Comparison of ENCODE assay signal across 8 cellular contexts in the genomic region with DNA sequence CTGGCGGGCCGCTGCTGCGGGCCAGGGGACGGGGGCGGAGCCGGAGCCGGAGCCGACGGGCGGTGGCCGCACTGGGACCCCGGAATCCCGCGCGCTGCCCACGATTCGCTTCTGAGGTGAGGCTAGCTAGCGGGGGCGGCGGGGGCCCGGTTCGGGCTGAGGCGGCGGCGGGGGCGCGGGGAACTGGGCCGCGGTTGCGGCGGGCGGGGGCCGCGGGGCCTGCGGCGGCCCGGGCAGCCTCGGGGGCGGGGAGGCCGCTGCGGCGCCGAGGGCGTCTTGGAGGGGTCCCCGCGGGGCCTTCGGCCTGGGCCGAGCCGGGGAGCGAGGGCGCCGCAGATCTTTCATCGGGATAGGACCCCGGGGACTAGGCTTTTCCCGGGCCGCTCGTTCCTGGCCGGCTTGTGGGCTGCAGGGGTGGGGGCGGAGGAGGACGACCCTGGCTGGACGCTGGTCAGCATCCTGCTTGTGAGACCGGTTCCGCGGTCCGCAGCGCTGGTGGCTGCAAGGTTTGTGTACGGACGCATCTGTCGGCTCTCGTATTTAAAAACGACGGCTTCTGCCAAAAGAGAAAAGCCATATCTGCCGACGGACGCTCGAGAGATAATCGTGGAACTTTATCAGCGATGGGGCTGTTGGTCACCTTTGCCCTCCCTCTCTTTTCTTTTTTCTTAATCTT. TPM values are rescaled to one million over a fixed set of nuclear protein-coding genes. Genes with fewer than 3 reads are reported as not detected.
DNase-seq lines count a peak whose midpoint lies in the region; ATAC-seq and TF ChIP-seq lines count a peak whose summit lies in the region.

No MANE protein-coding gene starts in this region.

- no peaks in the 10 kb centered on the region for H3K27me3 ChIP-seq in mesendoderm (ENCODE audit: insufficient read depth, low read length, poor library complexity)
- H3K27me3 ChIP-seq in transverse colon, result no peaks in the 10 kb centered on the region

- peak overlapping the region; percentile 100 for H4K8ac ChIP-seq in mesendoderm (ENCODE audit: low read depth, low read length)

- H3K27ac ChIP-seq in mesendoderm (ENCODE audit: low read depth, low read length) (peak overlapping the region; percentile 86), transverse colon (peak overlapping the region; percentile 90 to 95 (median 94))

- ATAC-seq in HG02588 (IDR thresholded peaks at IDR 0.05; ENCODE audit: unreplicated experiment) (peak; percentile 20), HG03108 (IDR thresholded peaks at IDR 0.05; ENCODE audit: unreplicated experiment) (no peak)

- H3K18ac ChIP-seq in mesendoderm (ENCODE audit: low read length), result peak overlapping the region; percentile 98

- peak overlapping the region; percentile 99 for H3K4ac ChIP-seq in mesendoderm (ENCODE audit: low read depth, low read length)

- peaks cover 38% of the 10 kb centered on the region for H3K79me2 ChIP-seq in mesendoderm (ENCODE audit: control insufficient read depth, insufficient read depth, low read length)

- H2BK120ac ChIP-seq in mesendoderm (ENCODE audit: low read depth, low read length), result peak overlapping the region; percentile 97

- H2BK15ac ChIP-seq in mesendoderm (replicated peaks; ENCODE audit: low read depth), result no peak overlapping the region

- no peaks in the 10 kb centered on the region for H3K9me3 ChIP-seq in transverse colon

- H3K4me1 ChIP-seq in mesendoderm (ENCODE audit: control insufficient read depth, low read depth, low read length) (peaks cover 8% of the 10 kb centered on the region), transverse colon (peaks cover 23 to 49% (median 33%) of the 10 kb centered on the region in 4 donors)

- H3K56ac ChIP-seq in mesendoderm (ENCODE audit: low read length), result peak overlapping the region; percentile 90

- H3K9ac ChIP-seq in mesendoderm (ENCODE audit: low read length), result peak overlapping the region; percentile 86

- H3K23ac ChIP-seq in mesendoderm (ENCODE audit: low read length), result no peak overlapping the region

- no peak overlapping the region for H2AK5ac ChIP-seq in mesendoderm (ENCODE audit: low read length)

- H3K4me3 ChIP-seq in GM12865 (ENCODE audit: low read depth, low read length), result peak overlapping the region; percentile 70
- H3K4me3 ChIP-seq in mesendoderm (ENCODE audit: low read length), result peak overlapping the region; percentile 77
- peak overlapping the region; percentile 78 to 98 (median 84) for H3K4me3 ChIP-seq in transverse colon

- TF ChIP-seq CTCF in GM12865 (IDR thresholded peaks at IDR 0.05; ENCODE audit: insufficient read depth, low read depth, low read length, missing control alignments) (no peak), transverse colon (IDR thresholded peaks at IDR 0.05) (peak in 1 of 5 experiments; percentile 8)

- intact Hi-C loops in transverse colon (cut with DNase I; ENCODE audit: low total_unique reads), result loop anchor here (5.0 kb wide), 1 partner anchor 88 kb away; no protein-coding TSS in a partner anchor

- H3K79me1 ChIP-seq in mesendoderm (ENCODE audit: low read length), result no peaks in the 10 kb centered on the region

- in situ Hi-C loops in transverse colon (cut with MboI; ENCODE audit: low pct_ligation_motif_present in 1 of 4, low pct_unique_long_range_greater_than_20kb in 1 of 4, low sequenced_read_pairs in 3 of 4), result no loop called here

- peak overlapping the region; percentile 52 for H2BK5ac ChIP-seq in mesendoderm (ENCODE audit: low read length)

- no peak overlapping the region for H4K5ac ChIP-seq in mesendoderm (ENCODE audit: low read length)

- TF ChIP-seq POLR2A in transverse colon (IDR thresholded peaks at IDR 0.05), result no peak

- DNase-seq in GM12865 (ENCODE audit: low read depth), result peak; percentile 53
- peak; percentile 38 for DNase-seq in RPMI7951 (ENCODE audit: low read depth)
- peak; percentile 75 for DNase-seq in ecto neural progenitor cell (ENCODE audit: low spot score)
- peak; percentile 49 for DNase-seq in mesendoderm
- DNase-seq in transverse colon, result peak; percentile 50
- no peak for DNase-seq in NCI-H524 treated with DMSO at 0.1 percent for 48 hours (lab: John Stamatoyannopoulos, UW)

- H3K4me2 ChIP-seq in mesendoderm (ENCODE audit: low read length), result peak overlapping the region; percentile 7

- TF ChIP-seq EP300 in transverse colon (IDR thresholded peaks at IDR 0.05; ENCODE audit: low read depth), result no peak

- no peaks in the 10 kb centered on the region for H3K36me3 ChIP-seq in mesendoderm (ENCODE audit: control insufficient read depth, insufficient read depth, low read length)
- H3K36me3 ChIP-seq in transverse colon, result no peaks in the 10 kb centered on the region

- WGBS in mesendoderm (ENCODE audit: extremely low coverage, insufficient coverage, low lambda C conversion rate), result no CpG with 5 or more reads among the region's 78 CpGs
- WGBS in transverse colon (ENCODE audit: low coverage in 1 of 2), 2 donors, result 0% methylated on average over 6 to 26 of the region's 78 CpGs

RNA-seq across cellular contexts. Expression of a gene that starts 0.4 kb away (rescaled TPM):
- total RNA-seq in RPMI7951 (2014; rRNA removed; shearing (Covaris generic)), result 115 and 136 TPM in 2 replicates
- polyA plus RNA-seq in mesendoderm (2013, experiment 1 of 2), result 202 TPM
- polyA plus RNA-seq in mesendoderm (2013, experiment 2 of 2), result 195 TPM
- 100 to 1,000 TPM; 218 to 392 (median 299) TPM for total RNA-seq in transverse colon

RNA-seq across cellular contexts. Expression of a gene that starts 51.2 kb away (rescaled TPM):
- total RNA-seq in RPMI7951 (2014; rRNA removed; shearing (Covaris generic)), result 22.0 and 24.8 TPM in 2 replicates
- polyA plus RNA-seq in mesendoderm (2013, experiment 1 of 2), result 19.3 TPM
- 19.0 TPM for polyA plus RNA-seq in mesendoderm (2013, experiment 2 of 2)
- 100 to 1,000 TPM in 3 of 4 donors, 10 to 100 TPM in 1; 92.6 to 301 (median 117) TPM for total RNA-seq in transverse colon
